1 cellular context compared by ENCODE assay signal in the genomic region with DNA sequence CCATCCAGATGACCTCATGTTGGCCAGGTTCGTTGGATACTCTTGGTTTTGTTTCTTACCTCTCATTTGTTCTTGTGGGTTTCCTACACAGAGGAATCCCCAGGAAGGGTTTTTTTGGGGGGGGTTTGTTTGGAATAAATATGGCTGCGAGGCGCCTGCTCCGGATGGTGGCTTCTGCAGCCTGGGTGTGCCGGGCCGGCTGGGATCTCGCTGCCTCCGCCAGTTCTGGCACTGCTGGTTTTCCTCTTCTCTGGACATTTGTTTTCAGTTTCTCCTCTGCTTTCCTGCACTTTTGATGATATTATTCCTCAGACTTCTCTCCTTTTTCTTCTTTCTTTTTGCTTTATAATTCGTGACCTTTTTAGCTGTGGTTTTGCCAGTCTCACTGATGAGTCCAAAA.
TF ChIP-seq lines count a peak whose summit lies in the region.

No MANE protein-coding gene starts in this region.

TF ChIP-seq in SK-N-SH, 30 proteins besides CTCF, POLR2A, EP300 and RAD21 (continued from another document):
- TF ChIP-seq, protein P1, sequence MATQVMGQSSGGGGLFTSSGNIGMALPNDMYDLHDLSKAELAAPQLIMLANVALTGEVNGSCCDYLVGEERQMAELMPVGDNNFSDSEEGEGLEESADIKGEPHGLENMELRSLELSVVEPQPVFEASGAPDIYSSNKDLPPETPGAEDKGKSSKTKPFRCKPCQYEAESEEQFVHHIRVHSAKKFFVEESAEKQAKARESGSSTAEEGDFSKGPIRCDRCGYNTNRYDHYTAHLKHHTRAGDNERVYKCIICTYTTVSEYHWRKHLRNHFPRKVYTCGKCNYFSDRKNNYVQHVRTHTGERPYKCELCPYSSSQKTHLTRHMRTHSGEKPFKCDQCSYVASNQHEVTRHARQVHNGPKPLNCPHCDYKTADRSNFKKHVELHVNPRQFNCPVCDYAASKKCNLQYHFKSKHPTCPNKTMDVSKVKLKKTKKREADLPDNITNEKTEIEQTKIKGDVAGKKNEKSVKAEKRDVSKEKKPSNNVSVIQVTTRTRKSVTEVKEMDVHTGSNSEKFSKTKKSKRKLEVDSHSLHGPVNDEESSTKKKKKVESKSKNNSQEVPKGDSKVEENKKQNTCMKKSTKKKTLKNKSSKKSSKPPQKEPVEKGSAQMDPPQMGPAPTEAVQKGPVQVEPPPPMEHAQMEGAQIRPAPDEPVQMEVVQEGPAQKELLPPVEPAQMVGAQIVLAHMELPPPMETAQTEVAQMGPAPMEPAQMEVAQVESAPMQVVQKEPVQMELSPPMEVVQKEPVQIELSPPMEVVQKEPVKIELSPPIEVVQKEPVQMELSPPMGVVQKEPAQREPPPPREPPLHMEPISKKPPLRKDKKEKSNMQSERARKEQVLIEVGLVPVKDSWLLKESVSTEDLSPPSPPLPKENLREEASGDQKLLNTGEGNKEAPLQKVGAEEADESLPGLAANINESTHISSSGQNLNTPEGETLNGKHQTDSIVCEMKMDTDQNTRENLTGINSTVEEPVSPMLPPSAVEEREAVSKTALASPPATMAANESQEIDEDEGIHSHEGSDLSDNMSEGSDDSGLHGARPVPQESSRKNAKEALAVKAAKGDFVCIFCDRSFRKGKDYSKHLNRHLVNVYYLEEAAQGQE (IDR thresholded peaks at IDR 0.05; ENCODE audit: low read depth, low read length), result no peak
- TF ChIP-seq GABPA (IDR thresholded peaks at IDR 0.05; ENCODE audit: low read depth) (no peak), YY1 (IDR thresholded peaks at IDR 0.05; ENCODE audit: low read depth) (no peak), SIN3A (IDR thresholded peaks at IDR 0.05; ENCODE audit: borderline replicate concordance, low read depth, low read length) (no peak), TEAD4 (IDR thresholded peaks at IDR 0.05; ENCODE audit: borderline replicate concordance, insufficient read depth) (no peak), POLR2AphosphoS5 (IDR thresholded peaks at IDR 0.05; ENCODE audit: low read depth, low read length) (no peak), JUND (IDR thresholded peaks at IDR 0.05) (no peak), TCF12 (IDR thresholded peaks at IDR 0.05) (no peak), SMC3 (IDR thresholded peaks at IDR 0.05; ENCODE audit: low read depth, low read length) (no peak), ELF1 (IDR thresholded peaks at IDR 0.05) (no peak), TAF1 (IDR thresholded peaks at IDR 0.05; ENCODE audit: borderline replicate concordance, low read depth, low read length) (no peak), CHD2 (IDR thresholded peaks at IDR 0.05; ENCODE audit: low read length, partially characterized antibody) (no peak)
- TF ChIP-seq, protein P2, sequence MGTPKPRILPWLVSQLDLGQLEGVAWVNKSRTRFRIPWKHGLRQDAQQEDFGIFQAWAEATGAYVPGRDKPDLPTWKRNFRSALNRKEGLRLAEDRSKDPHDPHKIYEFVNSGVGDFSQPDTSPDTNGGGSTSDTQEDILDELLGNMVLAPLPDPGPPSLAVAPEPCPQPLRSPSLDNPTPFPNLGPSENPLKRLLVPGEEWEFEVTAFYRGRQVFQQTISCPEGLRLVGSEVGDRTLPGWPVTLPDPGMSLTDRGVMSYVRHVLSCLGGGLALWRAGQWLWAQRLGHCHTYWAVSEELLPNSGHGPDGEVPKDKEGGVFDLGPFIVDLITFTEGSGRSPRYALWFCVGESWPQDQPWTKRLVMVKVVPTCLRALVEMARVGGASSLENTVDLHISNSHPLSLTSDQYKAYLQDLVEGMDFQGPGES (IDR thresholded peaks at IDR 0.05; ENCODE audit: low read depth, low read length), result no peak
TF ChIP-seq in SK-N-SH: peak in this region for 0.
